In genomic region chr4:60315586-60315985, GRCh38 we compare ENCODE assay signal across 8 cellular contexts.
"Had no signal": no experiment of that assay in that cellular context is flagged by ENCODE, and none has a peak within 500 bp of the region (broad histone marks: within the 10 kb centered on the region; RNA-seq: fewer than 3 reads in every experiment).

No MANE protein-coding gene starts in this region.

- H3K36me3 ChIP-seq: HAP-1 had no signal

- ATAC-seq: HCT116, K562 had no signal

- H3K27ac ChIP-seq: GM23248 had no signal

- H3K27ac Mint-ChIP-seq: HFFc6 had no signal

- DNase-seq: GM23248, GOT3, H7, HFFc6, IMR-90 had no signal

- H3K4me3 Mint-ChIP-seq: HFFc6 had no signal

- H3K9ac ChIP-seq: GM23248 had no signal

- H3K4me3 ChIP-seq: GM23248, HAP-1, K562 had no signal

- H2AFZ ChIP-seq: GM23248 had no signal

- H3K9me3 ChIP-seq: HAP-1 had no signal
